7 cellular contexts compared by ENCODE assay signal in the genomic region with DNA sequence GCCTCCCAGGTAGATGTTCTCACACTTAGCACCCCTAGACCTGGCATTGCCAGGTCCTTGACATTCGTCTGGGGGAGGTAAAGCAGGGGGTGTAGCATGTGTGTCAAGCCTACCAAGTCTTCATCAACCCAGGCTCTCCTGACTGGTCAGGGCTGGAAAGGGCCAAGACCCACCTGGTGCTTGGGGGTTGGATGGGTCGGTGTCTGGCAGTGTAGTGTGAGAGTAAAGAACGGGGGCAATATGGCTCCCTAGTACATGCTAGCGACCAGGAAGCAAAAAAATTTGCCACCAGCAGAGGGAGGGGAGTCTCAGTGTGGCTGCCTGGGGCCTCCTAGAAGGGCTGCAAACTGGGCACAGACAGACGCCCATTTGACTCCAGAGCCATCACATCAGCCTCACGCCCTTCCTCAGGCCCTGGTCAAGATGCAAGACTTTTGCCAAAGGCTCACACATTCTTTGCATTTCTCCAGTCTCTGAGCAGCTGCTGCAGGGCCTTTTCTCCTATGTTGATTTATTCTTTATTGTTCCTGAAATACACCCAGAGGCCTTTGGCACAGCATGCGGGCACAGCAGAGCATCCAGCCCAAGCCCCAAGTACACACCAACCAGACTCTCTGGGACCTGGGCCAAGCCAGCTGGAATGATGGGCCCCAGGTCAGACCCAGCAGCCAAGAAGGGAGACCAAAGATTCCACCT. TPM values are rescaled to one million over a fixed set of nuclear protein-coding genes. Genes with fewer than 3 reads are reported as not detected.
A peak's percentile ranks its signal among the peaks of the same experiment; 100 is the strongest.
DNase-seq lines count a peak whose midpoint lies in the region; ATAC-seq and TF ChIP-seq lines count a peak whose summit lies in the region.

No MANE protein-coding gene starts in this region.

- DNase-seq in GM10266 (ENCODE audit: extremely low spot score) (no peak), OCI-LY7 (ENCODE audit: low spot score) (peak; percentile 48), T47D (ENCODE audit: low read depth in 1 of 2, low spot score in 1 of 2) (peak; percentile 82 to 99), left kidney (ENCODE audit: low read depth, low spot score) (peak; percentile 52)
- DNase-seq in NK-92 treated with Interleukin-12 subunit alpha and Interleukin-12 subunit beta, amount 100 ng/mL, for 24 hours (lab: John Stamatoyannopoulos, UW) = no peak

- in situ Hi-C loops in T47D (cut with HindIII; ENCODE audit: low pct_unique_long_range_greater_than_20kb, low sequenced_read_pairs) = no loop called here

- peaks cover 100% of the 10 kb centered on the region for H3K79me2 ChIP-seq in OCI-LY7 (ENCODE audit: insufficient read depth, low read depth, low read length)

- H3K4me3 ChIP-seq in OCI-LY7 (ENCODE audit: low read depth, low read length, poor library complexity, severe bottlenecking) = peak overlapping the region; percentile 78

- H2AFZ ChIP-seq in OCI-LY7 (ENCODE audit: low read length) = no peak overlapping the region

- H3K36me3 ChIP-seq in OCI-LY7 (ENCODE audit: insufficient read depth, low read length) = peaks cover 49% of the 10 kb centered on the region

- POLR2A ChIA-PET in OCI-LY7 (lab: Charles Lee) = no interaction called here

- no peaks in the 10 kb centered on the region for H3K9me3 ChIP-seq in OCI-LY7 (ENCODE audit: low read length)

- intact Hi-C loops in OCI-LY7 (cut with micrococcal nuclease; ENCODE audit: unreplicated experiment) = no loop called here

- peak; percentile 24 for TF ChIP-seq CTCF in GM10266 (IDR thresholded peaks at IDR 0.05; ENCODE audit: control insufficient read depth, insufficient read depth, low read depth, missing control alignments)
- peak; percentile 58 for TF ChIP-seq CTCF in OCI-LY7 (conservative IDR thresholded peaks at IDR 0.05; ENCODE audit: low read length)

- H3K27ac ChIP-seq in OCI-LY7 (ENCODE audit: low read depth, low read length, poor library complexity, severe bottlenecking) (peak overlapping the region; percentile 88), temporal lobe (ENCODE audit: low read depth, low read length) (peak overlapping the region; percentile 74)

- no peak for ATAC-seq in HG02981 (IDR thresholded peaks at IDR 0.05; ENCODE audit: unreplicated experiment)

- no TSS peak for BruUV-seq in OCI-LY7 (replicated peaks; lab: Mats Ljungman, UMichigan)

- no peaks in the 10 kb centered on the region for H3K9me2 ChIP-seq in OCI-LY7 (ENCODE audit: insufficient read depth, low read length)

- H3K4me2 ChIP-seq in OCI-LY7 (ENCODE audit: low read length) = peak overlapping the region; percentile 99

- CTCF ChIA-PET in OCI-LY7 (lab: Charles Lee; ENCODE audit: unreplicated experiment) = interaction anchor here (0.9 kb wide), 1 partner anchor 33 kb away, joined by 3 read pairs; no protein-coding TSS in a partner anchor

- H4K20me1 ChIP-seq in OCI-LY7 (ENCODE audit: insufficient read depth, low read length) = peaks cover 82% of the 10 kb centered on the region

- peaks cover 100% of the 10 kb centered on the region for H3K4me1 ChIP-seq in OCI-LY7 (ENCODE audit: insufficient read depth, low read length, poor library complexity, severe bottlenecking)

RNA-seq across cellular contexts. Expression of a gene that starts 38.3 kb away (rescaled TPM):
- 5.8 and 6.0 TPM in 2 replicates for total RNA-seq in OCI-LY7 (2014; rRNA removed; shearing (Covaris generic))
- total RNA-seq in OCI-LY7 (2022) = 14.5 and 14.6 TPM in 2 replicates
- total RNA-seq in temporal lobe = 113 TPM

Comparison
In these comparisons a context has a peak if more than half of its experiments do, and no peak if none do; other contexts are left out.
1. DNase-seq: peak in OCI-LY7 (single experiment), T47D (2 of 2) and left kidney (single experiment); none in GM10266 (single experiment) and NK-92 treated with Interleukin-12 subunit alpha and Interleukin-12 subunit beta, amount 100 ng/mL, for 24 hours (single experiment).